In genomic region chr10:36191009-36191408, GRCh38 we compare ENCODE assay signal across 21 cellular contexts.
DNase-seq lines count a peak whose midpoint lies in the region; ATAC-seq and TF ChIP-seq lines count a peak whose summit lies in the region.
"Had no signal": no experiment of that assay in that cellular context is flagged by ENCODE, and none has a peak within 500 bp of the region (broad histone marks: within the 10 kb centered on the region; RNA-seq: fewer than 3 reads in every experiment).

No MANE protein-coding gene starts in this region.

- no peaks in the 10 kb centered on the region for H3K9me3 ChIP-seq in GM23248 (ENCODE audit: low read depth)
- H3K9me3 ChIP-seq in HEK293 (ENCODE audit: control insufficient read depth, insufficient read depth, low read depth, low read length) = peaks cover 5% of the 10 kb centered on the region
- H3K9me3 ChIP-seq in adipocyte (ENCODE audit: control insufficient read depth, low read length) = peaks cover 31% of the 10 kb centered on the region
- H3K9me3 ChIP-seq: BE2C had no signal

- no peak for TF ChIP-seq CTCF in HEK293 (tag by site-specific recombination; IDR thresholded peaks at IDR 0.05)

- H3K4me1 ChIP-seq in GM23248 (ENCODE audit: insufficient read depth) = 0 out of 2 replicates have a peak, but pooled peaks cover 7% of the 10 kb centered on the region
- H3K4me1 ChIP-seq in HEK293 (ENCODE audit: control insufficient read depth, insufficient read depth, low read length) = no peaks in the 10 kb centered on the region
- H3K4me1 ChIP-seq in adipocyte (ENCODE audit: control insufficient read depth, insufficient read depth, low read length) = peaks cover 16% of the 10 kb centered on the region
- H3K4me1 ChIP-seq: A549; BE2C; BLaER1 treated with 17β-estradiol and CSF1 and Interleukin-3, amounts not matched to agents 10 nM and 100 nM had no signal

- peak; percentile 3 for DNase-seq in NCI-H748 (lab: John Stamatoyannopoulos, UW; ENCODE audit: unreplicated experiment)
- DNase-seq in NCI-H748 treated with DMSO at 0.1 percent for 48 hours (lab: John Stamatoyannopoulos, UW) = no peak
- peak; percentile 12 for DNase-seq in GM23248
- DNase-seq in adipocyte (ENCODE audit: low read depth) = no peak
- DNase-seq in putamen (ENCODE audit: low spot score) = no peak
- no peak for DNase-seq in anterior cingulate cortex (lab: John Stamatoyannopoulos, UW)
- DNase-seq: 8988T; ACHN; AML-193; BE2C; CD4-positive, alpha-beta T cell; CD8-positive, alpha-beta memory T cell; DMS153; DND-41; H9; HFFc6 had no signal

- no peak overlapping the region for H3K4me2 ChIP-seq in GM23248 (ENCODE audit: unreplicated experiment)
- H3K4me2 ChIP-seq: A549; BLaER1 treated with 17β-estradiol and CSF1 and Interleukin-3, amounts not matched to agents 10 nM and 100 nM had no signal

- no peaks in the 10 kb centered on the region for H3K36me3 ChIP-seq in GM23248 (ENCODE audit: low read depth)
- no peaks in the 10 kb centered on the region for H3K36me3 ChIP-seq in HEK293 (ENCODE audit: control insufficient read depth in 2 of 2, insufficient read depth in 1 of 2, low read length in 2 of 2)
- H3K36me3 ChIP-seq in adipocyte (ENCODE audit: control insufficient read depth, insufficient read depth, low read length, severe bottlenecking) = no peaks in the 10 kb centered on the region
- H3K36me3 ChIP-seq: BE2C; BLaER1 treated with 17β-estradiol and CSF1 and Interleukin-3, amounts not matched to agents 10 nM and 100 nM had no signal

- H3K9me2 ChIP-seq in GM23248 (ENCODE audit: insufficient read depth) = no peaks in the 10 kb centered on the region

- H2AFZ ChIP-seq in GM23248 = no peak overlapping the region

- H3K9ac ChIP-seq in GM23248 (no peak overlapping the region), adipocyte (ENCODE audit: low read length) (no peak overlapping the region)
- H3K9ac ChIP-seq: BLaER1 treated with 17β-estradiol and CSF1 and Interleukin-3, amounts not matched to agents 10 nM and 100 nM had no signal

- no peak for ATAC-seq in HG03378 (IDR thresholded peaks at IDR 0.05; ENCODE audit: unreplicated experiment)
- ATAC-seq: A549, HCT116 had no signal

- H3K27ac ChIP-seq in GM23248 (no peak overlapping the region), HEK293 (ENCODE audit: extremely low read depth, low read depth, low read length) (no peak overlapping the region)
- H3K27ac ChIP-seq: A549; BLaER1 treated with 17β-estradiol and CSF1 and Interleukin-3, amounts not matched to agents 10 nM and 100 nM had no signal

- 35 to 38% methylated on average over 1 of the region's 1 CpG for WGBS in GM23248 (ENCODE audit: low coverage in 1 of 2, low lambda C conversion rate in 2 of 2, missing lambda C conversion rate in 2 of 2), 2 experiments

- no peaks in the 10 kb centered on the region for H3F3A ChIP-seq in GM23248 (ENCODE audit: insufficient read depth)

- POLR2A ChIA-PET in HEK293 (lab: Yijun Ruan, JAX) = no interaction called here

- H3K27me3 ChIP-seq in GM23248 (replicated peaks; ENCODE audit: insufficient read depth) = no peaks in the 10 kb centered on the region
- no peaks in the 10 kb centered on the region for H3K27me3 ChIP-seq in adipocyte (replicated peaks; ENCODE audit: control insufficient read depth, insufficient read depth, low read length)
- H3K27me3 ChIP-seq: BE2C; BLaER1 treated with 17β-estradiol and CSF1 and Interleukin-3, amounts not matched to agents 10 nM and 100 nM had no signal

- H3K4me3 ChIP-seq in GM23248 (no peak overlapping the region), HEK293 (ENCODE audit: low read depth, low read length) (no peak overlapping the region), adipocyte (ENCODE audit: low read length) (peak overlapping the region; percentile 12)
- H3K4me3 ChIP-seq: A549; BLaER1 treated with 17β-estradiol and CSF1 and Interleukin-3, amounts not matched to agents 10 nM and 100 nM had no signal

- in situ Hi-C loops in GM23248 (cut with MboI) = no loop called here

- CTCF ChIA-PET in HEK293 (lab: Yijun Ruan, JAX) = no interaction called here

- no peaks in the 10 kb centered on the region for H3K79me2 ChIP-seq in GM23248 (ENCODE audit: insufficient read depth)

- H4K20me1 ChIP-seq in GM23248 (ENCODE audit: insufficient read depth) = no peaks in the 10 kb centered on the region
- H4K20me1 ChIP-seq: BLaER1 treated with 17β-estradiol and CSF1 and Interleukin-3, amounts not matched to agents 10 nM and 100 nM had no signal

TF ChIP-seq in HEK293, 187 proteins besides CTCF, POLR2A, EP300 and RAD21:
- 0 out of 2 replicates have a peak, but pooled peaks have one; percentile 48 for TF ChIP-seq ZNF184 (tag by site-specific recombination; IDR thresholded peaks at IDR 0.05)
- no peak for TF ChIP-seq ZNF629 (tag by site-specific recombination; IDR thresholded peaks at IDR 0.05)
- TF ChIP-seq ZNF202 (tag by site-specific recombination; IDR thresholded peaks at IDR 0.05; ENCODE audit: borderline replicate concordance) = no peak
- TF ChIP-seq ATF2 (tag by site-specific recombination; IDR thresholded peaks at IDR 0.05; ENCODE audit: low read depth) = no peak
- TF ChIP-seq ZNF280D (tag by site-specific recombination; IDR thresholded peaks at IDR 0.05) = 0 out of 2 replicates have a peak, but pooled peaks have one; percentile 36
- TF ChIP-seq ZNF580 (tag by site-specific recombination; IDR thresholded peaks at IDR 0.05) = 0 out of 2 replicates have a peak, but pooled peaks have one; percentile 22
- peak; percentile 39 for TF ChIP-seq SETDB1 (IDR thresholded peaks at IDR 0.05; ENCODE audit: insufficient read length, low read length)

Comparison
In these comparisons a context has a peak if more than half of its experiments do, and no peak if none do; other contexts are left out.
1. DNase-seq: peak in NCI-H748 (single experiment) and GM23248 (single experiment); none in NCI-H748 treated with DMSO at 0.1 percent for 48 hours (single experiment), adipocyte (single experiment), putamen (single experiment) and anterior cingulate cortex (0 of 58).